8 cellular contexts compared by ENCODE assay signal in genomic region chr4:40731792-40732245, GRCh38. TPM values are rescaled to one million over a fixed set of nuclear protein-coding genes. Genes with fewer than 3 reads are reported as not detected.
DNase-seq lines count a peak whose midpoint lies in the region; FAIRE-seq and TF ChIP-seq lines count a peak whose summit lies in the region.

No MANE protein-coding gene starts in this region.

- no peak for TF ChIP-seq POLR2A in GM12891 (IDR thresholded peaks at IDR 0.05; ENCODE audit: low read depth, low read length)
- no peak for TF ChIP-seq POLR2A in esophagus muscularis mucosa (IDR thresholded peaks at IDR 0.05; ENCODE audit: low read depth)

- no peaks in the 10 kb centered on the region for H3K36me3 ChIP-seq in esophagus muscularis mucosa

- TF ChIP-seq EP300 in esophagus muscularis mucosa (IDR thresholded peaks at IDR 0.05): no peak

- no peaks in the 10 kb centered on the region for H3K27me3 ChIP-seq in esophagus muscularis mucosa

- H3K27ac ChIP-seq in esophagus muscularis mucosa (replicated peaks in 1 of 4): no peak overlapping the region

- peaks cover 0 to 4% (median 0%) of the 10 kb centered on the region in 4 donors for H3K4me1 ChIP-seq in esophagus muscularis mucosa

- no peak for DNase-seq in GM12891 (ENCODE audit: insufficient read length, low spot score)
- DNase-seq in HK-2 (ENCODE audit: unreplicated experiment): peak; percentile 49
- peak; percentile 70 for DNase-seq in RPMI8226
- DNase-seq in kidney tubule cell (ENCODE audit: low spot score): peak; percentile 54
- DNase-seq in NCI-H446 treated with DMSO at 0.1 percent for 48 hours (lab: John Stamatoyannopoulos, UW): no peak
- no peak for DNase-seq in foreskin fibroblast
- no peak for DNase-seq in LoVo (ENCODE audit: low spot score)
- DNase-seq in esophagus muscularis mucosa (ENCODE audit: extremely low spot score): no peak

- FAIRE-seq in GM12891 (lab: Jason Lieb, UNC): peak; percentile 87

- intact Hi-C loops in esophagus muscularis mucosa (cut with DNase I): loop anchor here (10.0 kb wide), 1 partner anchor 163 kb away; no protein-coding TSS in a partner anchor

- no peak overlapping the region for H3K4me3 ChIP-seq in foreskin fibroblast (ENCODE audit: low read depth in 1 of 2, low read length in 2 of 2)
- no peak overlapping the region for H3K4me3 ChIP-seq in esophagus muscularis mucosa

- TF ChIP-seq CTCF in foreskin fibroblast (IDR thresholded peaks at IDR 0.05; ENCODE audit: low read depth, low read length) (no peak), esophagus muscularis mucosa (IDR thresholded peaks at IDR 0.05) (no peak)

- H3K9me3 ChIP-seq in esophagus muscularis mucosa: no peaks in the 10 kb centered on the region

- WGBS in esophagus muscularis mucosa: 20% methylated on average over 6 of the region's 6 CpGs

TF ChIP-seq in GM12891, 5 proteins besides CTCF, POLR2A, EP300 and RAD21:
- TF ChIP-seq PAX5 (IDR thresholded peaks at IDR 0.05; ENCODE audit: insufficient read depth, low read length, severe bottlenecking): no peak
- TF ChIP-seq SPI1 (IDR thresholded peaks at IDR 0.05; ENCODE audit: low read depth, low read length): no peak
- TF ChIP-seq TAF1 (IDR thresholded peaks at IDR 0.05; ENCODE audit: low read depth, low read length): no peak
- TF ChIP-seq POLR2AphosphoS5 (IDR thresholded peaks at IDR 0.05; ENCODE audit: low read depth, low read length): no peak
- TF ChIP-seq POU2F2 (IDR thresholded peaks at IDR 0.05; ENCODE audit: low read depth, low read length): no peak

RNA-seq across cellular contexts. Expression of gene NSUN7, which starts 17.9 kb away (rescaled TPM):
- 0.24 TPM for polyA plus RNA-seq in GM12891 (2012; ENCODE audit: low read depth, missing spikeins)
- 1 to 10 TPM in 3 of 4 donors, under 1 TPM in 1; 0.83 to 7.1 (median 2.8) TPM for total RNA-seq in esophagus muscularis mucosa

Comparison
In these comparisons a context has a peak if more than half of its experiments do, and no peak if none do; other contexts are left out.
1. DNase-seq: peak in HK-2 (single experiment), RPMI8226 (single experiment) and kidney tubule cell (single experiment); none in GM12891 (single experiment), NCI-H446 treated with DMSO at 0.1 percent for 48 hours (single experiment), foreskin fibroblast (0 of 2), LoVo (single experiment) and esophagus muscularis mucosa (single experiment).